ENCODE assay signal across 14 cellular contexts in genomic region chr22:22578702-22579424, GRCh38. TPM values are rescaled to one million over a fixed set of nuclear protein-coding genes. Genes with fewer than 3 reads are reported as not detected.
DNase-seq lines count a peak whose midpoint lies in the region; ATAC-seq and TF ChIP-seq lines count a peak whose summit lies in the region.
"Had no signal": no experiment of that assay in that cellular context is flagged by ENCODE, and none has a peak within 500 bp of the region (broad histone marks: within the 10 kb centered on the region; RNA-seq: fewer than 3 reads in every experiment).

No MANE protein-coding gene starts in this region.

- intact Hi-C loops in sciatic nerve (cut with DNase I) = no loop called here

- TF ChIP-seq POLR2A in upper lobe of left lung (IDR thresholded peaks at IDR 0.05) = no peak

- DNase-seq in GM04503 (ENCODE audit: low read depth) (peak; percentile 8), RKO (ENCODE audit: low spot score) (peak; percentile 17), fibroblast of pulmonary artery (ENCODE audit: low read depth) (peak; percentile 54), sciatic nerve (ENCODE audit: low spot score) (no peak), upper lobe of left lung (no peak)
- DNase-seq: activated CD4-positive, alpha-beta T cell treated with anti-CD3 and anti-CD28 coated beads, Interleukin-2, amount 50 U/mL, for 1 hour; DMS 273 treated with DMSO at 0.1 percent for 48 hours; NCI-H1105; stimulated activated CD4-positive, alpha-beta T cell treated with anti-CD3 and anti-CD28 coated beads, Interleukin-4, amount 100 ng/mL, for 24 hours; stimulated activated naive CD8-positive, alpha-beta T cell treated with anti-CD3 and anti-CD28 coated beads, Interleukin-15, amount 100 ng/mL, for 72 hours had no signal

- 83 to 84% methylated on average over 10 of the region's 10 CpGs for WGBS in upper lobe of left lung, 2 donors

- no peaks in the 10 kb centered on the region for H3K4me1 ChIP-seq in upper lobe of left lung

- TF ChIP-seq EP300 in upper lobe of left lung (IDR thresholded peaks at IDR 0.05) = no peak

- H3K27ac ChIP-seq in upper lobe of left lung = no peak overlapping the region

- TF ChIP-seq CTCF in fibroblast of pulmonary artery (IDR thresholded peaks at IDR 0.05; ENCODE audit: low read length, missing control alignments) = no peak
- no peak for TF ChIP-seq CTCF in upper lobe of left lung (IDR thresholded peaks at IDR 0.05)

- ATAC-seq in sciatic nerve = peak; percentile 86
- no peak for ATAC-seq in HG02678 (IDR thresholded peaks at IDR 0.05; ENCODE audit: unreplicated experiment)
- no peak for ATAC-seq in GM21423 (IDR thresholded peaks at IDR 0.05; ENCODE audit: unreplicated experiment)
- ATAC-seq in GM18498 (IDR thresholded peaks at IDR 0.05; ENCODE audit: unreplicated experiment) = no peak
- no peak for ATAC-seq in upper lobe of left lung (ENCODE audit: low FRiP score in 2 of 2)
- ATAC-seq: stimulated activated naive CD8-positive, alpha-beta T cell treated with anti-CD3 and anti-CD28 coated beads, Interleukin-15, amount 100 ng/mL, for 72 hours had no signal

- H3K27me3 ChIP-seq in upper lobe of left lung = no peaks in the 10 kb centered on the region

- no peaks in the 10 kb centered on the region for H3K9me3 ChIP-seq in upper lobe of left lung

- H3K36me3 ChIP-seq in upper lobe of left lung = no peaks in the 10 kb centered on the region

- H3K4me3 ChIP-seq in fibroblast of pulmonary artery (replicated peaks; ENCODE audit: low read depth, low read length) (no peak overlapping the region), upper lobe of left lung (no peak overlapping the region)

RNA-seq across cellular contexts. Expression of gene PRAME, which starts 19.8 kb away (rescaled TPM):
- total RNA-seq in sciatic nerve = 0.27 TPM
- 1 to 10 TPM in 2 of 6 donors, not detected in 4; 1.3 to 3.5 TPM for total RNA-seq in upper lobe of left lung
- total RNA-seq: lung microvascular endothelial cell had no signal

RNA-seq across cellular contexts. Expression of gene ZNF280A, which starts 58.8 kb away (rescaled TPM):
- not detected for total RNA-seq in sciatic nerve
- total RNA-seq in upper lobe of left lung = not detected
- total RNA-seq: lung microvascular endothelial cell had no signal

Comparison
In these comparisons a context has a peak if more than half of its experiments do, and no peak if none do; other contexts are left out.
1. DNase-seq: peak in GM04503 (single experiment), RKO (single experiment) and fibroblast of pulmonary artery (single experiment); none in sciatic nerve (single experiment) and upper lobe of left lung (0 of 2).